ENCODE assay signal across 17 cellular contexts in the genomic region with DNA sequence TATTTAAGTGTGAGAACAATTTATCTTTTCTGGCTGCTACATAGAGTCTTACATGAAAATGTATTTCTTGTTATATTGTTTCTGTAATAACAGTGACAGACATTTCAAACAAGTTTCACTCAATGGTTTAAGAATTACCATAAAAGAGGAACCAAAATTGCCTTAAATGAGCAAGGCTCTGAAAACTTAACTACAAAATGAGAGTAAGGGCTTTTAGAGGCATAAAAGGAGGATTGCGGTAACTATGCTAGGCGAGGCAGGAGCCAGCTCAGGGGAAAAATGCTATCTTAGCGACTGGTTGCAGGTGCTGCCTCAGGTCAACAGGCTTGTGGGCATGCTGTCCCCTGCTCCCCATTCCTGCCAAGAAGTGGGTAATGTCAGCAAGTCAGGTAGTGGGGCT.
DNase-seq lines count a peak whose midpoint lies in the region; ATAC-seq and TF ChIP-seq lines count a peak whose summit lies in the region.
"Had no signal": no experiment of that assay in that cellular context is flagged by ENCODE, and none has a peak within 500 bp of the region (broad histone marks: within the 10 kb centered on the region; RNA-seq: fewer than 3 reads in every experiment).

No MANE protein-coding gene starts in this region.

- TF ChIP-seq POLR2A in thyroid gland (IDR thresholded peaks at IDR 0.05) (no peak), esophagus muscularis mucosa (IDR thresholded peaks at IDR 0.05; ENCODE audit: low read depth) (no peak)

- TF ChIP-seq CTCF in GM13976 (IDR thresholded peaks at IDR 0.05; ENCODE audit: borderline replicate concordance, control extremely low read depth, extremely low read depth, insufficient read depth, missing control alignments) (no peak), MM.1S (IDR thresholded peaks at IDR 0.05; ENCODE audit: low read length) (no peak), thyroid gland (IDR thresholded peaks at IDR 0.05) (no peak), esophagus muscularis mucosa (IDR thresholded peaks at IDR 0.05) (no peak)

- in situ Hi-C loops in GM13976 (cut with MboI; ENCODE audit: low sequenced_read_pairs, unreplicated experiment): no loop called here

- no peaks in the 10 kb centered on the region for H3K79me2 ChIP-seq in MM.1S (ENCODE audit: low read length)

- no peak overlapping the region for H3K9ac ChIP-seq in MM.1S (ENCODE audit: low read length)

- ATAC-seq in GM19463 (IDR thresholded peaks at IDR 0.05; ENCODE audit: unreplicated experiment) (peak; percentile 96), HG02840 (IDR thresholded peaks at IDR 0.05; ENCODE audit: low FRiP score, unreplicated experiment) (peak; percentile 68), HG02763 (IDR thresholded peaks at IDR 0.05; ENCODE audit: unreplicated experiment) (no peak)
- ATAC-seq: PC-3; stimulated activated effector memory CD8-positive, alpha-beta T cell treated with anti-CD3 and anti-CD28 coated beads, Interleukin-12 subunit alpha, Interleukin-12 subunit beta, amount 100 ng/mL, for 72 hours had no signal

- TF ChIP-seq EP300 in esophagus muscularis mucosa (IDR thresholded peaks at IDR 0.05): no peak

- intact Hi-C loops in thyroid gland (cut with DNase I): no loop called here
- intact Hi-C loops in cardiac septum (cut with DNase I): no loop called here
- intact Hi-C loops in esophagus muscularis mucosa (cut with DNase I): no loop called here

- no peaks in the 10 kb centered on the region for H3K36me3 ChIP-seq in MM.1S (replicated peaks; ENCODE audit: insufficient read depth, low read length)
- H3K36me3 ChIP-seq in thyroid gland: no peaks in the 10 kb centered on the region
- H3K36me3 ChIP-seq in esophagus muscularis mucosa: no peaks in the 10 kb centered on the region
- H3K36me3 ChIP-seq: ascending aorta, vagina had no signal

- H3K27ac ChIP-seq in MM.1S (ENCODE audit: low read length) (peak overlapping the region; percentile 14; the same call in 1 of the 2 replicates), thyroid gland (no peak overlapping the region), esophagus muscularis mucosa (replicated peaks in 1 of 4) (no peak overlapping the region)
- H3K27ac ChIP-seq: ascending aorta, vagina had no signal

- H3K27me3 ChIP-seq in MM.1S (replicated peaks; ENCODE audit: insufficient read depth, low read length): no peaks in the 10 kb centered on the region
- no peaks in the 10 kb centered on the region for H3K27me3 ChIP-seq in thyroid gland
- no peaks in the 10 kb centered on the region for H3K27me3 ChIP-seq in esophagus muscularis mucosa
- H3K27me3 ChIP-seq: ascending aorta, vagina had no signal

- WGBS in thyroid gland, 2 donors: 79 to 87% methylated on average over 3 of the region's 3 CpGs
- WGBS in esophagus muscularis mucosa: 67% methylated on average over 3 of the region's 3 CpGs

- no peak overlapping the region for H3K4me3 ChIP-seq in MM.1S (ENCODE audit: low read length)
- H3K4me3 ChIP-seq in thyroid gland (replicated peaks in 1 of 3): no peak overlapping the region
- no peak overlapping the region for H3K4me3 ChIP-seq in esophagus muscularis mucosa
- H3K4me3 ChIP-seq: ascending aorta, vagina had no signal

- H3K4me1 ChIP-seq in MM.1S (ENCODE audit: low read length) (0 out of 2 replicates have a peak, but pooled peaks cover 9% of the 10 kb centered on the region), thyroid gland (no peaks in the 10 kb centered on the region), esophagus muscularis mucosa (no peaks in the 10 kb centered on the region)
- H3K4me1 ChIP-seq: ascending aorta, vagina had no signal

- no peak overlapping the region for H2AFZ ChIP-seq in MM.1S (ENCODE audit: low read length)

- no peaks in the 10 kb centered on the region for H3F3A ChIP-seq in MM.1S (ENCODE audit: insufficient read depth, low read length)

- H3K4me2 ChIP-seq in MM.1S (ENCODE audit: low read depth, low read length): no peak overlapping the region

- H3K9me3 ChIP-seq in MM.1S (replicated peaks; ENCODE audit: insufficient read depth, low read length): no peaks in the 10 kb centered on the region
- H3K9me3 ChIP-seq in thyroid gland: no peaks in the 10 kb centered on the region
- H3K9me3 ChIP-seq in esophagus muscularis mucosa: no peaks in the 10 kb centered on the region
- H3K9me3 ChIP-seq: ascending aorta, vagina had no signal

- H3K9me2 ChIP-seq in MM.1S (replicated peaks; ENCODE audit: insufficient read depth, low read length): no peaks in the 10 kb centered on the region

- H4K20me1 ChIP-seq in MM.1S (ENCODE audit: insufficient read depth, low read length): no peaks in the 10 kb centered on the region

- DNase-seq in GM13976 (ENCODE audit: low spot score): peak; percentile 57
- DNase-seq in MM.1S: peak; percentile 10
- no peak for DNase-seq in thyroid gland
- no peak for DNase-seq in cardiac septum (ENCODE audit: low spot score)
- no peak for DNase-seq in esophagus muscularis mucosa (ENCODE audit: extremely low spot score)
- DNase-seq: activated CD4-positive, alpha-beta T cell treated with anti-CD3 and anti-CD28 coated beads, Interleukin-2, amount 50 U/mL, for 4 hours; DMS79 treated with DMSO at 0.1 percent for 48 hours; natural killer cell; NCI-H2171 treated with DMSO at 0.1 percent for 48 hours; PC-3; stimulated activated CD4-positive, alpha-beta T cell treated with anti-CD3 and anti-CD28 coated beads, Interleukin-2, amount 100 ng/mL, for 48 hours had no signal

Comparison
In these comparisons a context has a peak if more than half of its experiments do, and no peak if none do; other contexts are left out.
1. DNase-seq: peak in GM13976 (single experiment) and MM.1S (single experiment); none in thyroid gland (0 of 2), cardiac septum (single experiment) and esophagus muscularis mucosa (single experiment).